1 cellular context compared by ENCODE assay signal in genomic region chr15:42735382-42736165, GRCh38.
TF ChIP-seq lines count a peak whose summit lies in the region.

No MANE protein-coding gene starts in this region.

TF ChIP-seq in GM23338, 12 proteins besides CTCF, POLR2A, EP300 and RAD21 (continued from another document):
- TF ChIP-seq ETS1 (IDR thresholded peaks at IDR 0.05) (no peak), REST (IDR thresholded peaks at IDR 0.05; ENCODE audit: unreplicated experiment) (no peak), ZNF331 (CRISPR knock-in tag; IDR thresholded peaks at IDR 0.05; ENCODE audit: low read depth) (no peak), NANOG (IDR thresholded peaks at IDR 0.05; ENCODE audit: borderline replicate concordance) (no peak), EZH2phosphoT487 (IDR thresholded peaks at IDR 0.05; ENCODE audit: unreplicated experiment) (no peak)
TF ChIP-seq in GM23338: peak in this region for 0.
